ENCODE assay signal across 20 cellular contexts in the genomic region with DNA sequence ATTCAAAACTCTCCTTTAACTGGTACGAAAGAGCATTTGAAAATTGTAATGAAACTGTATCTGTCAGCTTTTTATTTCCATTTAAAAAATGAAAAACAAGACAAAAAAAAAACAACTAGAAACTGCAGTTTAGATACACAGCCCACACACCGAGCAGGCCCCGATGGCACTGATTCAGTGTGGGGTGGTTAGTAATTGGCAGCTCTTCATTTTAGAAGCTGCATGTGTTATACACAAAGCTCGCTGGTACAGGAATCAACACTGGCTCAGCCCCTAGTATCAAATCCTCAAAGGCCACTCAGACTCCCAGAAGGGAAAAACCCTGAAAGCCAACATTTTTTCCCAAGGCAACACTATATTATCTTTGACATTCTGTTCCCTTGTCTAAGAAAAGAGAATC. TPM values are rescaled to one million over a fixed set of nuclear protein-coding genes. Genes with fewer than 3 reads are reported as not detected.
DNase-seq lines count a peak whose midpoint lies in the region; ATAC-seq, FAIRE-seq and TF ChIP-seq lines count a peak whose summit lies in the region.
"Had no signal": no experiment of that assay in that cellular context is flagged by ENCODE, and none has a peak within 500 bp of the region (broad histone marks: within the 10 kb centered on the region; RNA-seq: fewer than 3 reads in every experiment).

No MANE protein-coding gene starts in this region.

- H2AFZ ChIP-seq in smooth muscle cell (ENCODE audit: low read depth): no peak overlapping the region
- H2AFZ ChIP-seq: parathyroid adenoma had no signal

- H4K20me1 ChIP-seq in smooth muscle cell (ENCODE audit: low read depth): no peaks in the 10 kb centered on the region

- TF ChIP-seq CTCF in smooth muscle cell (IDR thresholded peaks at IDR 0.05; ENCODE audit: borderline replicate concordance, insufficient read depth, poor library complexity, severe bottlenecking) (no peak), mucosa of descending colon (IDR thresholded peaks at IDR 0.05) (no peak)

- peak overlapping the region; percentile 64 for H3K27ac Mint-ChIP-seq in activated T-cell treated with anti-CD3 and anti-CD28 coated beads, Interleukin-2, amount 50 U/mL, for 24 hours
- H3K27ac Mint-ChIP-seq: activated T-helper 2 cell treated with anti-CD3 and anti-CD28 coated beads, Interferon-gamma antibody, Interleukin-2, Interleukin-4, amounts not matched to agents 10 μg/mL and 5 μg/mL and 100 μg/mL, durations not matched to agents 14 hours and 24 hours and 36 hours; CD8-positive, alpha-beta T cell had no signal

- H3K27me3 ChIP-seq in MG63 (no peaks in the 10 kb centered on the region), smooth muscle cell (ENCODE audit: low read depth) (peaks cover under 1% of the 10 kb centered on the region)
- H3K27me3 ChIP-seq: gastroesophageal sphincter, tibial artery had no signal

- H3K9me3 Mint-ChIP-seq in activated T-cell treated with anti-CD3 and anti-CD28 coated beads, Interleukin-2, amount 50 U/mL, for 24 hours: peaks cover 4% of the 10 kb centered on the region
- H3K9me3 Mint-ChIP-seq: activated T-helper 2 cell treated with anti-CD3 and anti-CD28 coated beads, Interferon-gamma antibody, Interleukin-2, Interleukin-4, amounts not matched to agents 10 μg/mL and 5 μg/mL and 100 μg/mL, durations not matched to agents 14 hours and 24 hours and 36 hours; CD8-positive, alpha-beta T cell had no signal

- WGBS in smooth muscle cell (ENCODE audit: low lambda C conversion rate): 39% methylated on average over 4 of the region's 4 CpGs

- peaks cover 5% of the 10 kb centered on the region for H3F3A ChIP-seq in smooth muscle cell (ENCODE audit: low read depth)

- H3K4me1 Mint-ChIP-seq in activated T-cell treated with anti-CD3 and anti-CD28 coated beads, Interleukin-2, amount 50 U/mL, for 24 hours (ENCODE audit: low read depth): peaks cover 42% of the 10 kb centered on the region

- no peak for FAIRE-seq in urothelium cell line (lab: Jason Lieb, UNC)
- FAIRE-seq: colon had no signal

- H3K4me2 ChIP-seq in smooth muscle cell: peak overlapping the region; percentile 69

- peak overlapping the region; percentile 27 for H3K27ac ChIP-seq in smooth muscle cell (ENCODE audit: low read depth)
- H3K27ac ChIP-seq: gastroesophageal sphincter, parathyroid adenoma, tibial artery, VCaP had no signal

- no peak for DNase-seq in activated T-cell treated with anti-CD3 and anti-CD28 coated beads, Interleukin-2, amount 50 U/mL, for 24 hours
- DNase-seq in activated T-cell treated with anti-CD3 and anti-CD28 coated beads, Interleukin-2, amount 50 U/mL, for 48 hours: no peak
- DNase-seq in MG63: peak; percentile 59
- peak; percentile 52 for DNase-seq in fibroblast of gingiva (ENCODE audit: low read depth)
- no peak for DNase-seq in smooth muscle cell (lab: John Stamatoyannopoulos, UW; ENCODE audit: unreplicated experiment)
- DNase-seq in urothelium cell line (ENCODE audit: low spot score): no peak
- DNase-seq in mucosa of descending colon: no peak
- DNase-seq: CD8-positive, alpha-beta T cell; DMS79; H7; Kasumi-1; NCI-H1417 treated with DMSO at 0.1 percent for 48 hours; tibial artery had no signal

- no peak overlapping the region for H3K4me3 Mint-ChIP-seq in activated T-cell treated with anti-CD3 and anti-CD28 coated beads, Interleukin-2, amount 50 U/mL, for 24 hours
- H3K4me3 Mint-ChIP-seq: CD8-positive, alpha-beta T cell had no signal

- no peaks in the 10 kb centered on the region for H3K36me3 Mint-ChIP-seq in activated T-cell treated with anti-CD3 and anti-CD28 coated beads, Interleukin-2, amount 50 U/mL, for 24 hours (ENCODE audit: low read depth)
- H3K36me3 Mint-ChIP-seq: CD8-positive, alpha-beta T cell had no signal

- H3K27me3 Mint-ChIP-seq in activated T-cell treated with anti-CD3 and anti-CD28 coated beads, Interleukin-2, amount 50 U/mL, for 24 hours: peaks cover 3% of the 10 kb centered on the region

- no peak overlapping the region for H3K4me3 ChIP-seq in MG63
- no peak overlapping the region for H3K4me3 ChIP-seq in smooth muscle cell
- no peak overlapping the region for H3K4me3 ChIP-seq in mucosa of descending colon
- H3K4me3 ChIP-seq: gastroesophageal sphincter, tibial artery had no signal

- H3K9ac ChIP-seq in smooth muscle cell (ENCODE audit: low read depth): no peak overlapping the region
- H3K9ac ChIP-seq: parathyroid adenoma had no signal

- no peaks in the 10 kb centered on the region for H3K79me2 ChIP-seq in smooth muscle cell (ENCODE audit: low read depth)
- H3K79me2 ChIP-seq: parathyroid adenoma had no signal

- intact Hi-C loops in mucosa of descending colon (cut with DNase I, micrococcal nuclease): no loop called here

- ATAC-seq in GM18861 (IDR thresholded peaks at IDR 0.05; ENCODE audit: unreplicated experiment) (no peak), mucosa of descending colon (no peak)
- ATAC-seq: CD8-positive, alpha-beta T cell; gastroesophageal sphincter; left lobe of liver had no signal

- H3K9me3 ChIP-seq in MG63 (no peaks in the 10 kb centered on the region), smooth muscle cell (replicated peaks; ENCODE audit: low read depth) (no peaks in the 10 kb centered on the region), mucosa of descending colon (no peaks in the 10 kb centered on the region)
- H3K9me3 ChIP-seq: gastroesophageal sphincter, tibial artery had no signal

- no peaks in the 10 kb centered on the region for H3K4me1 ChIP-seq in smooth muscle cell (ENCODE audit: low read depth)
- peaks cover 16% of the 10 kb centered on the region for H3K4me1 ChIP-seq in mucosa of descending colon (ENCODE audit: low read depth)
- H3K4me1 ChIP-seq: parathyroid adenoma had no signal

- H3K36me3 ChIP-seq in MG63 (no peaks in the 10 kb centered on the region), smooth muscle cell (ENCODE audit: low read depth) (no peaks in the 10 kb centered on the region), mucosa of descending colon (ENCODE audit: low read depth) (no peaks in the 10 kb centered on the region)
- H3K36me3 ChIP-seq: gastroesophageal sphincter, tibial artery had no signal

RNA-seq across cellular contexts. Expression of a gene that starts 30.5 kb away (rescaled TPM):
- total RNA-seq in MG63 (2014; rRNA removed; shearing (Covaris generic); ENCODE audit: low replicate concordance): 5.0 and 5.4 TPM in 2 replicates
- 4.3 and 5.6 TPM in 2 replicates for total RNA-seq in smooth muscle cell
- 3.6 and 5.0 TPM in 2 replicates for polyA plus RNA-seq in smooth muscle cell
- total RNA-seq in mucosa of descending colon: 10 to 100 TPM; 22.8 to 46.2 (median 28.5) TPM

Comparison
In these comparisons a context has a peak if more than half of its experiments do, and no peak if none do; other contexts are left out.
1. DNase-seq: peak in MG63 (single experiment) and fibroblast of gingiva (single experiment); none in activated T-cell treated with anti-CD3 and anti-CD28 coated beads, Interleukin-2, amount 50 U/mL, for 24 hours (single experiment), activated T-cell treated with anti-CD3 and anti-CD28 coated beads, Interleukin-2, amount 50 U/mL, for 48 hours (0 of 2), smooth muscle cell (single experiment), urothelium cell line (single experiment) and mucosa of descending colon (0 of 3).